In the genomic region with DNA sequence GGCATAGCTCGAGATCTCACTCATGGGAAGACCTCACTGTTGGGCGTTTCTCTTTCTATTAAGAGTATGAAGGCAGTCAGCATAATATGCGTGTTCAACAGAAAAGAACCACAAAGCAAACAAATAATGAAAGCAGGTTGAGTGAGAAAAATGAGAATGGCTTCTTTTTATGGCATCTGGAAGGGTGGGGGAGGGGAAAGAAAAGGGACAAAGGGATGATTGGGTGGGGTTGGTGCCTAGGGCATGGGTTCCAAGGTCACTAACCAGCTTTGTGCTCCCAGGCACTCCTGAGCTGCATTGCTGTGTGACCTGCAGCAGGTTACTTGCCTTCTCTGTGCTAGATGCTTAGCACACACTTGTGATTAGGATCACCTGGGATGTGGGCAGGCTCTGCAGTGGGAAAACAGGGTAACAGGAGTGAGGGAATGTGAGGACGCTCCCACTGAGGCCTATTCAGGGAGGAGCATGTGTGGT, we compare ENCODE assay signal across 13 cellular contexts.
A peak's percentile ranks its signal among the peaks of the same experiment; 100 is the strongest.
DNase-seq lines count a peak whose midpoint lies in the region; ATAC-seq and TF ChIP-seq lines count a peak whose summit lies in the region.
"Had no signal": no experiment of that assay in that cellular context is flagged by ENCODE, and none has a peak within 500 bp of the region (broad histone marks: within the 10 kb centered on the region; RNA-seq: fewer than 3 reads in every experiment).

No MANE protein-coding gene starts in this region.

- no peak for TF ChIP-seq POLR2A in transverse colon (IDR thresholded peaks at IDR 0.05)

- intact Hi-C loops in cardiac septum (cut with DNase I) = loop anchor here (5.0 kb wide), 2 partner anchors 35 to 75 kb away; a partner anchor contains a TSS
- intact Hi-C loops in right cardiac atrium (cut with DNase I) = loop anchor here in 2 of 4 donors (5.0 kb wide), 2 partner anchors 35 to 75 kb away; a partner anchor contains a TSS
- intact Hi-C loops in transverse colon (cut with DNase I; ENCODE audit: low total_unique reads) = no loop called here

- H3K27ac Mint-ChIP-seq in WTC11 = peak overlapping the region; percentile 29
- H3K27ac Mint-ChIP-seq: IgD-negative memory B cell had no signal

- H3K4me3 Mint-ChIP-seq in WTC11 = no peak overlapping the region

- DNase-seq in cardiac muscle cell (ENCODE audit: low read depth in 1 of 2, low spot score in 1 of 2) (no peak), cardiac septum (ENCODE audit: low spot score) (no peak), WTC11 (ENCODE audit: low spot score) (no peak), right cardiac atrium (no peak), transverse colon (peak; percentile 61), NCI-H446 treated with DMSO at 0.1 percent for 48 hours (lab: John Stamatoyannopoulos, UW) (no peak)
- DNase-seq in stimulated activated naive CD4-positive, alpha-beta T cell (lab: John Stamatoyannopoulos, UW) = no peak
- DNase-seq: activated CD4-positive, alpha-beta T cell treated with anti-CD3 and anti-CD28 coated beads for 4 hours; EL; psoas muscle; stimulated activated CD4-positive, alpha-beta T cell treated with anti-CD3 and anti-CD28 coated beads, Interleukin-1b, Interleukin-23, amount 100 ng/mL, for 48 hours had no signal

- H3K9me3 ChIP-seq in cardiac muscle cell (ENCODE audit: low read depth) = no peaks in the 10 kb centered on the region
- no peaks in the 10 kb centered on the region for H3K9me3 ChIP-seq in right cardiac atrium (ENCODE audit: control insufficient read depth, low read length)
- no peaks in the 10 kb centered on the region for H3K9me3 ChIP-seq in transverse colon
- H3K9me3 ChIP-seq: psoas muscle had no signal

- CTCF ChIA-PET in WTC11 (lab: Charles Lee) = interaction anchor here (1.0 to 2.3 kb wide), 14 partner anchors 12 to 517 kb away, joined by 3 to 17 read pairs (median 6); no protein-coding TSS in a partner anchor

- peak overlapping the region; percentile 96 for H3K27ac ChIP-seq in cardiac muscle cell
- H3K27ac ChIP-seq in right cardiac atrium (ENCODE audit: low read length) = peak overlapping the region; percentile 2
- peak overlapping the region; percentile 75 to 81 (median 78) for H3K27ac ChIP-seq in transverse colon

- TF ChIP-seq EP300 in transverse colon (IDR thresholded peaks at IDR 0.05; ENCODE audit: low read depth) = no peak

- POLR2A ChIA-PET in WTC11 (lab: Charles Lee) = interaction anchor here (0.6 to 1.7 kb wide), 2 partner anchors 21 to 53 kb away, joined by 5 read pairs; no protein-coding TSS in a partner anchor

- no peaks in the 10 kb centered on the region for H3K9me3 Mint-ChIP-seq in WTC11
- H3K9me3 Mint-ChIP-seq: IgD-negative memory B cell had no signal

- WGBS in right cardiac atrium = 79% methylated on average over 4 of the region's 4 CpGs
- WGBS in transverse colon (ENCODE audit: low coverage in 1 of 2), 2 donors = 23 to 46% methylated on average over 3 to 4 of the region's 4 CpGs

- no peaks in the 10 kb centered on the region for H3K36me3 ChIP-seq in cardiac muscle cell
- H3K36me3 ChIP-seq in transverse colon = no peaks in the 10 kb centered on the region

- no peaks in the 10 kb centered on the region for H3K27me3 Mint-ChIP-seq in WTC11 (ENCODE audit: low read depth)

- peaks cover 2% of the 10 kb centered on the region for H3K36me3 Mint-ChIP-seq in WTC11
- H3K36me3 Mint-ChIP-seq: IgD-negative memory B cell had no signal

- in situ Hi-C loops in transverse colon (cut with MboI; ENCODE audit: low pct_ligation_motif_present in 1 of 4, low pct_unique_long_range_greater_than_20kb in 1 of 4, low sequenced_read_pairs in 3 of 4) = loop anchor here in 1 of 4 donors (25.0 kb wide), 1 partner anchor 265 kb away; a partner anchor contains a TSS

- H3K27me3 ChIP-seq in cardiac muscle cell = no peaks in the 10 kb centered on the region
- H3K27me3 ChIP-seq in right cardiac atrium (ENCODE audit: control insufficient read depth, insufficient read depth) = no peaks in the 10 kb centered on the region
- H3K27me3 ChIP-seq in transverse colon = no peaks in the 10 kb centered on the region

- H3K4me3 ChIP-seq in cardiac muscle cell = no peak overlapping the region
- no peak overlapping the region for H3K4me3 ChIP-seq in right cardiac atrium (ENCODE audit: low read length)
- no peak overlapping the region for H3K4me3 ChIP-seq in transverse colon
- H3K4me3 ChIP-seq: psoas muscle had no signal

- TF ChIP-seq CTCF in cardiac muscle cell (IDR thresholded peaks at IDR 0.05; ENCODE audit: low read depth, low read length) (no peak), WTC11 (IDR thresholded peaks at IDR 0.05) (no peak), transverse colon (IDR thresholded peaks at IDR 0.05) (no peak)

- ATAC-seq in WTC11 = no peak
- no peak for ATAC-seq in right cardiac atrium
- no peak for ATAC-seq in GM21528 (IDR thresholded peaks at IDR 0.05; ENCODE audit: low FRiP score, unreplicated experiment)
- ATAC-seq: psoas muscle had no signal

- peaks cover 18% of the 10 kb centered on the region for H3K4me1 Mint-ChIP-seq in WTC11
- H3K4me1 Mint-ChIP-seq: IgD-negative memory B cell had no signal

- H3K4me1 ChIP-seq in cardiac muscle cell (ENCODE audit: low read depth) (peaks cover 49% of the 10 kb centered on the region), right cardiac atrium (ENCODE audit: control insufficient read depth, insufficient read depth, low read length) (peaks cover 9% of the 10 kb centered on the region), transverse colon (peaks cover 3 to 43% (median 27%) of the 10 kb centered on the region in 4 donors)

TF ChIP-seq in WTC11, 78 proteins besides CTCF, POLR2A, EP300 and RAD21:
- TF ChIP-seq, protein P1, sequence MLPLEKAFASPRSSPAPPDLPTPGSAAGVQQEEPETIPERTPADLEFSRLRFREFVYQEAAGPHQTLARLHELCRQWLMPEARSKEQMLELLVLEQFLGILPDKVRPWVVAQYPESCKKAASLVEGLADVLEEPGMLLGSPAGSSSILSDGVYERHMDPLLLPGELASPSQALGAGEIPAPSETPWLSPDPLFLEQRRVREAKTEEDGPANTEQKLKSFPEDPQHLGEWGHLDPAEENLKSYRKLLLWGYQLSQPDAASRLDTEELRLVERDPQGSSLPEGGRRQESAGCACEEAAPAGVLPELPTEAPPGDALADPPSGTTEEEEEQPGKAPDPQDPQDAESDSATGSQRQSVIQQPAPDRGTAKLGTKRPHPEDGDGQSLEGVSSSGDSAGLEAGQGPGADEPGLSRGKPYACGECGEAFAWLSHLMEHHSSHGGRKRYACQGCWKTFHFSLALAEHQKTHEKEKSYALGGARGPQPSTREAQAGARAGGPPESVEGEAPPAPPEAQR (CRISPR knock-in tag; IDR thresholded peaks at IDR 0.05) = no peak
- TF ChIP-seq FOXP1 (CRISPR knock-in tag; IDR thresholded peaks at IDR 0.05; ENCODE audit: borderline replicate concordance) = no peak
- TF ChIP-seq EMX1 (CRISPR knock-in tag; IDR thresholded peaks at IDR 0.05) = no peak
- TF ChIP-seq IRF2 (CRISPR knock-in tag; IDR thresholded peaks at IDR 0.05; ENCODE audit: borderline replicate concordance, low read depth) = no peak
- no peak for TF ChIP-seq ELF4 (CRISPR knock-in tag; IDR thresholded peaks at IDR 0.05; ENCODE audit: low read depth)

Comparison
In these comparisons a context has a peak if more than half of its experiments do, and no peak if none do; other contexts are left out.
1. H3K27ac ChIP-seq: peak in every context shown above with its lines; median percentile 96 in cardiac muscle cell; 78 in transverse colon; 2 in right cardiac atrium.